ENCODE assay signal across 15 cellular contexts in the genomic region with DNA sequence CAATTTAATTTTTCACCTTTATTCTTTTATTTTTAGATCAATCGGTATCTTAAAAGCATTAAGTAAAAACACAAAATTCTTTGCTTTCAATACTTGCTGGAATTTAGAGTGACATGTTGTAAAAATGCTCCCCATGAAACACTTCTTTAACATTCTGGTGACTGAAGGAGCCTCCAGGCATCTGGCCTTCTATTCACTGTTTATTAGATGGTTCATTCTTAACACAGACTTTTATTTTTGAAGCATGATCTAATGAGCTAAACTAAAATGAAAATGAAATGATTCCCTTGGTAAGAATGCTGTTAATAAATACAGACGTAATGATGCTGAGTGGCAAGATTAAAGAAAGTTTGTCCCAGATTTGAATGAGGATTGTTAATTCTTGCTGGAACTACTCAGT.
DNase-seq lines count a peak whose midpoint lies in the region; ATAC-seq and TF ChIP-seq lines count a peak whose summit lies in the region.
"Had no signal": no experiment of that assay in that cellular context is flagged by ENCODE, and none has a peak within 500 bp of the region (broad histone marks: within the 10 kb centered on the region; RNA-seq: fewer than 3 reads in every experiment).

No MANE protein-coding gene starts in this region.

- TF ChIP-seq CTCF in fibroblast of lung (conservative IDR thresholded peaks at IDR 0.05 in 1 of 2, IDR thresholded peaks at IDR 0.05 in 1 of 2; ENCODE audit: low read depth in 1 of 2, low read length in 2 of 2) (no peak), OCI-LY7 (conservative IDR thresholded peaks at IDR 0.05; ENCODE audit: low read length) (no peak), mammary epithelial cell (conservative IDR thresholded peaks at IDR 0.05 in 1 of 2, IDR thresholded peaks at IDR 0.05 in 1 of 2; ENCODE audit: extremely low read depth in 1 of 2, insufficient read depth in 1 of 2, low read depth in 1 of 2, low read length in 2 of 2) (no peak)

- H3K4me2 ChIP-seq in fibroblast of lung (ENCODE audit: extremely low read depth, insufficient read depth, low read length): peak overlapping the region; percentile 1
- H3K4me2 ChIP-seq in OCI-LY7 (ENCODE audit: low read length): no peak overlapping the region
- H3K4me2 ChIP-seq in mammary epithelial cell (ENCODE audit: insufficient read depth, low read depth, low read length): no peak overlapping the region
- H3K4me2 ChIP-seq: A549, BLaER1 had no signal

- H3K79me2 ChIP-seq in fibroblast of lung (ENCODE audit: control insufficient read depth, insufficient read depth, low read length) (no peaks in the 10 kb centered on the region), OCI-LY7 (ENCODE audit: insufficient read depth, low read depth, low read length) (no peaks in the 10 kb centered on the region), mammary epithelial cell (ENCODE audit: insufficient read depth, low read length) (no peaks in the 10 kb centered on the region)

- no TSS peak for BruUV-seq in OCI-LY7 (replicated peaks; lab: Mats Ljungman, UMichigan)
- BruUV-seq in mammary epithelial cell (replicated peaks; lab: Mats Ljungman, UMichigan): no TSS peak

- H3K9me3 ChIP-seq in SK-N-MC (ENCODE audit: low read depth, low read length) (no peaks in the 10 kb centered on the region), fibroblast of lung (ENCODE audit: control insufficient read depth, insufficient read depth, low read depth, low read length) (no peaks in the 10 kb centered on the region), OCI-LY7 (ENCODE audit: low read length) (no peaks in the 10 kb centered on the region), mammary epithelial cell (replicated peaks; ENCODE audit: insufficient read depth, low read length) (no peaks in the 10 kb centered on the region)
- H3K9me3 ChIP-seq: A549, BLaER1, Caco-2 had no signal

- peak overlapping the region; percentile 45 for H2AFZ ChIP-seq in fibroblast of lung (ENCODE audit: low read length)
- no peak overlapping the region for H2AFZ ChIP-seq in OCI-LY7 (ENCODE audit: low read length)
- no peak overlapping the region for H2AFZ ChIP-seq in mammary epithelial cell (ENCODE audit: low read depth, low read length)

- POLR2A ChIA-PET in OCI-LY7 (lab: Charles Lee): interaction anchor here (0.7 kb wide), 1 partner anchor 24 kb away, joined by 3 read pairs; no protein-coding TSS in a partner anchor

- no peaks in the 10 kb centered on the region for H3K4me1 ChIP-seq in fibroblast of lung (ENCODE audit: control insufficient read depth, extremely low read depth, insufficient read depth, low read length)
- no peaks in the 10 kb centered on the region for H3K4me1 ChIP-seq in OCI-LY7 (ENCODE audit: insufficient read depth, low read length, poor library complexity, severe bottlenecking)
- H3K4me1 ChIP-seq in mammary epithelial cell (ENCODE audit: insufficient read depth, low read length): no peaks in the 10 kb centered on the region
- H3K4me1 ChIP-seq: A549, BLaER1, Caco-2 had no signal

- CTCF ChIA-PET in OCI-LY7 (lab: Charles Lee; ENCODE audit: unreplicated experiment): no interaction called here
- CTCF ChIA-PET in mammary epithelial cell (lab: Charles Lee; ENCODE audit: low non-redundant PET): no interaction called here

- ATAC-seq in GM19328 (IDR thresholded peaks at IDR 0.05; ENCODE audit: unreplicated experiment): no peak
- ATAC-seq: A549, HCT116, K562 had no signal

- no peaks in the 10 kb centered on the region for H3K36me3 ChIP-seq in SK-N-MC (ENCODE audit: insufficient read depth, low read length)
- no peaks in the 10 kb centered on the region for H3K36me3 ChIP-seq in fibroblast of lung (ENCODE audit: control insufficient read depth, insufficient read depth, low read length)
- H3K36me3 ChIP-seq in OCI-LY7 (ENCODE audit: insufficient read depth, low read length): no peaks in the 10 kb centered on the region
- no peaks in the 10 kb centered on the region for H3K36me3 ChIP-seq in mammary epithelial cell (ENCODE audit: insufficient read depth, low read length)
- H3K36me3 ChIP-seq: BLaER1 had no signal

- no peaks in the 10 kb centered on the region for H3K27me3 ChIP-seq in fibroblast of lung (ENCODE audit: control insufficient read depth, insufficient read depth, low read length)
- no peaks in the 10 kb centered on the region for H3K27me3 ChIP-seq in mammary epithelial cell (ENCODE audit: insufficient read depth, low read length)
- H3K27me3 ChIP-seq: BLaER1 had no signal

- DNase-seq in GM03348 (ENCODE audit: low spot score) (peak; percentile 5), SK-N-MC (ENCODE audit: low read depth, low spot score) (no peak), fibroblast of lung (ENCODE audit: low read depth in 2 of 2) (no peak), NCI-H2227 treated with DMSO at 0.1 percent for 48 hours (lab: John Stamatoyannopoulos, UW) (no peak), OCI-LY7 (ENCODE audit: low spot score) (no peak), mammary epithelial cell (no peak)
- DNase-seq: Caco-2; CD8-positive, alpha-beta memory T cell; DND-41; GF-D8 had no signal

- 0% methylated on average over 2 of the region's 2 CpGs for WGBS in mammary epithelial cell (ENCODE audit: low coverage, missing lambda C conversion rate)

- in situ Hi-C loops in mammary epithelial cell (cut with MboI; ENCODE audit: low sequenced_read_pairs in 2 of 2): no loop called here

- intact Hi-C loops in OCI-LY7 (cut with micrococcal nuclease; ENCODE audit: unreplicated experiment): no loop called here
- intact Hi-C loops in mammary epithelial cell (cut with micrococcal nuclease): no loop called here

- H3K9ac ChIP-seq in SK-N-MC (ENCODE audit: insufficient read length): no peak overlapping the region
- no peak overlapping the region for H3K9ac ChIP-seq in fibroblast of lung (ENCODE audit: insufficient read depth, low read length)
- H3K9ac ChIP-seq in mammary epithelial cell (ENCODE audit: insufficient read depth, low read length): no peak overlapping the region
- H3K9ac ChIP-seq: BLaER1 had no signal

- no peaks in the 10 kb centered on the region for H3K9me2 ChIP-seq in OCI-LY7 (ENCODE audit: insufficient read depth, low read length)

- 0 out of 2 replicates have a peak overlapping the region, but pooled peaks have one; percentile 10 for H3K4me3 ChIP-seq in SK-N-MC
- no peak overlapping the region for H3K4me3 ChIP-seq in fibroblast of lung (replicated peaks in 1 of 4; ENCODE audit: control extremely low read depth in 1 of 4, insufficient read depth in 1 of 4, low read depth in 3 of 4, low read length in 4 of 4)
- no peak overlapping the region for H3K4me3 ChIP-seq in OCI-LY7 (ENCODE audit: low read depth, low read length, poor library complexity, severe bottlenecking)
- H3K4me3 ChIP-seq in mammary epithelial cell (replicated peaks in 1 of 3; ENCODE audit: insufficient read depth in 1 of 3, low read depth in 2 of 3, low read length in 3 of 3): no peak overlapping the region
- H3K4me3 ChIP-seq: A549, BLaER1, K562 had no signal

- peak overlapping the region; percentile 37; the same call in 1 of the 2 replicates for H3K27ac ChIP-seq in SK-N-MC
- no peak overlapping the region for H3K27ac ChIP-seq in fibroblast of lung (ENCODE audit: insufficient read depth, low read length)
- no peak overlapping the region for H3K27ac ChIP-seq in OCI-LY7 (ENCODE audit: low read depth, low read length, poor library complexity, severe bottlenecking)
- no peak overlapping the region for H3K27ac ChIP-seq in mammary epithelial cell (ENCODE audit: insufficient read depth, low read depth, low read length)
- H3K27ac ChIP-seq: A549, BLaER1 had no signal

- dilution Hi-C loops in mammary epithelial cell (cut with HindIII; ENCODE audit: low sequenced_read_pairs): no loop called here

- H4K20me1 ChIP-seq in fibroblast of lung (ENCODE audit: control insufficient read depth, extremely low read depth, insufficient read depth, low read length) (no peaks in the 10 kb centered on the region), OCI-LY7 (ENCODE audit: insufficient read depth, low read length) (no peaks in the 10 kb centered on the region; the same call in 1 of the 2 replicates), mammary epithelial cell (ENCODE audit: insufficient read depth, low read length) (no peaks in the 10 kb centered on the region)
- H4K20me1 ChIP-seq: BLaER1 had no signal
